Comparison of ENCODE assay signal across 11 cellular contexts in the genomic region with DNA sequence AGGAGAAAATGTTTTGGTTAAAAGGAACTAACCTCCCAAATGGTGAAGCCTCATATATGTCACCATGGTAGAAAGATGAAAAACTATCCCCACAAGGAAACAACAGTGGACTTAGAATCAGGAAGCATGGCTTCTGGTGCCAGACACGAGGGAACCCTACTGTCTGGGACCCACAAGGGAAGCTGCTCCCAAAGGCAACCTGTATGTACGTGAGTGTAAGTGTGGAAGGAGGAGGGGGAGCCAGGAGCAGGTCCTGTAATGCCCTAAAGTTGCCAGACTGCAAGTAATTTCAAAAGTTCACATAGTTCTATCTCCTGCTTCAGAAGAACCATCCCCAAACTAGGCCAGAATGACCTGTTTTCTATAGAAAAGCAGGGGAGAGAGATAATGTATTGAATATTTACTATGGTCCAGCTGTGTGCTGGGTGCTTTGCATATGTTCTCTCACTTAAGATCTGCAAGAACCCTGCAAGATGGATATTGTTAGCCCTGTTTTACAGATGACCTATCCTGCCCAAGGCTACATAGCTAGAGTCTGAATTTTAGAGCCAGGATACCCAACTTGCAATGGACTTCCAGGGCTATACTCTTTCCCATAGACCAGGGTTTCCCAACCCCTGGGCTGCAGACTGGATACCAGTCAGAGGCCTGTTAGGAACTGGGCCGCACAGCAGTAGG. TPM values are rescaled to one million over a fixed set of nuclear protein-coding genes. Genes with fewer than 3 reads are reported as not detected.
DNase-seq lines count a peak whose midpoint lies in the region; ATAC-seq and TF ChIP-seq lines count a peak whose summit lies in the region.
"Had no signal": no experiment of that assay in that cellular context is flagged by ENCODE, and none has a peak within 500 bp of the region (broad histone marks: within the 10 kb centered on the region; RNA-seq: fewer than 3 reads in every experiment).

No MANE protein-coding gene starts in this region.

- no peaks in the 10 kb centered on the region for H3K9me3 Mint-ChIP-seq in GM23338
- H3K9me3 Mint-ChIP-seq in activated CD4-positive, alpha-beta memory T cell treated with anti-CD3 and anti-CD28 coated beads, Interleukin-2, amount 10 ng/mL, durations not matched to agents 7 days and 5 days, result no peaks in the 10 kb centered on the region
- no peaks in the 10 kb centered on the region for H3K9me3 Mint-ChIP-seq in progenitor cell of endocrine pancreas (ENCODE audit: low read depth)

- H3K27ac Mint-ChIP-seq in GM23338 (no peak overlapping the region), progenitor cell of endocrine pancreas (peak overlapping the region; percentile 50)
- H3K27ac Mint-ChIP-seq in activated CD4-positive, alpha-beta memory T cell treated with anti-CD3 and anti-CD28 coated beads, Interleukin-2, amount 10 ng/mL, durations not matched to agents 7 days and 5 days, result peak overlapping the region; percentile 66

- ATAC-seq in GM23338 (no peak), left lobe of liver (no peak)

- H3K4me3 ChIP-seq in GM23338, result no peak overlapping the region

- peaks cover 30% of the 10 kb centered on the region for H3K36me3 Mint-ChIP-seq in GM23338 (ENCODE audit: low read depth)
- H3K36me3 Mint-ChIP-seq in activated CD4-positive, alpha-beta memory T cell treated with anti-CD3 and anti-CD28 coated beads, Interleukin-2, amount 10 ng/mL, durations not matched to agents 7 days and 5 days (ENCODE audit: low read depth), result peaks cover 63% of the 10 kb centered on the region
- peaks cover 25% of the 10 kb centered on the region for H3K36me3 Mint-ChIP-seq in progenitor cell of endocrine pancreas (ENCODE audit: insufficient read depth)

- no peaks in the 10 kb centered on the region for H3K27me3 Mint-ChIP-seq in GM23338 (ENCODE audit: insufficient read depth, low read depth, poor library complexity)
- H3K27me3 Mint-ChIP-seq in activated CD4-positive, alpha-beta memory T cell treated with anti-CD3 and anti-CD28 coated beads, Interleukin-2, amount 10 ng/mL, durations not matched to agents 7 days and 5 days, result no peaks in the 10 kb centered on the region
- no peaks in the 10 kb centered on the region for H3K27me3 Mint-ChIP-seq in progenitor cell of endocrine pancreas

- H3K4me1 ChIP-seq in GM23338 (ENCODE audit: insufficient read depth), result no peaks in the 10 kb centered on the region

- POLR2A ChIA-PET in activated CD4-positive, alpha-beta memory T cell treated with anti-CD3 and anti-CD28 coated beads, Interleukin-2, amount 10 ng/mL, durations not matched to agents 7 days and 5 days (lab: Charles Lee), result no interaction called here

- peaks cover 2% of the 10 kb centered on the region; the same call in 1 of the 3 replicates for H3K4me1 Mint-ChIP-seq in GM23338
- peaks cover 26% of the 10 kb centered on the region for H3K4me1 Mint-ChIP-seq in activated CD4-positive, alpha-beta memory T cell treated with anti-CD3 and anti-CD28 coated beads, Interleukin-2, amount 10 ng/mL, durations not matched to agents 7 days and 5 days
- peaks cover 10% of the 10 kb centered on the region for H3K4me1 Mint-ChIP-seq in progenitor cell of endocrine pancreas (ENCODE audit: low read depth)

- no peak overlapping the region for H2AFZ ChIP-seq in GM23338

- H3F3A ChIP-seq in GM23338 (replicated peaks; ENCODE audit: low read depth), result no peaks in the 10 kb centered on the region

- no peak overlapping the region for H3K4me2 ChIP-seq in GM23338

- no peaks in the 10 kb centered on the region for H3K36me3 ChIP-seq in GM23338 (ENCODE audit: insufficient read depth)

- H3K79me2 ChIP-seq in GM23338 (replicated peaks; ENCODE audit: insufficient read depth), result no peaks in the 10 kb centered on the region

- DNase-seq in activated CD8-positive, alpha-beta memory T cell treated with anti-CD3 and anti-CD28 coated beads, Interleukin-2, amount 50 U/mL, for 48 hours, result peak; percentile 23
- no peak for DNase-seq in activated CD8-positive, alpha-beta memory T cell treated with anti-CD3 and anti-CD28 coated beads, Interleukin-2, amount 50 U/mL, for 4 hours
- DNase-seq in GM23338 (ENCODE audit: low spot score), result no peak
- DNase-seq in activated CD4-positive, alpha-beta memory T cell treated with anti-CD3 and anti-CD28 coated beads, Interleukin-2, amount 10 ng/mL, durations not matched to agents 7 days and 5 days, result no peak
- DNase-seq in progenitor cell of endocrine pancreas (ENCODE audit: low spot score, unreplicated experiment), result no peak
- no peak for DNase-seq in left lobe of liver (ENCODE audit: low spot score)
- no peak for DNase-seq in NCI-H2227 (lab: John Stamatoyannopoulos, UW; ENCODE audit: unreplicated experiment)
- DNase-seq: KG1, NCI-H1092, NCI-H446 had no signal

- no peaks in the 10 kb centered on the region for H4K20me1 ChIP-seq in GM23338 (replicated peaks; ENCODE audit: insufficient read depth)

- H3K27ac ChIP-seq in GM23338 (ENCODE audit: low read depth), result 0 out of 2 replicates have a peak overlapping the region, but pooled peaks have one; percentile 14

- CTCF ChIA-PET in activated CD4-positive, alpha-beta memory T cell treated with anti-CD3 and anti-CD28 coated beads, Interleukin-2, amount 10 ng/mL, durations not matched to agents 7 days and 5 days (lab: Charles Lee), result no interaction called here

- no peaks in the 10 kb centered on the region for H3K27me3 ChIP-seq in GM23338 (ENCODE audit: insufficient read depth)

- H3K4me3 Mint-ChIP-seq in GM23338 (no peak overlapping the region), progenitor cell of endocrine pancreas (ENCODE audit: low read depth) (no peak overlapping the region)
- H3K4me3 Mint-ChIP-seq in activated CD4-positive, alpha-beta memory T cell treated with anti-CD3 and anti-CD28 coated beads, Interleukin-2, amount 10 ng/mL, durations not matched to agents 7 days and 5 days, result no peak overlapping the region
- H3K4me3 Mint-ChIP-seq: CD14-positive monocyte had no signal

- no peak for TF ChIP-seq CTCF in GM23338 (conservative IDR thresholded peaks at IDR 0.05; ENCODE audit: low read depth in 2 of 2)
- TF ChIP-seq CTCF in progenitor cell of endocrine pancreas (IDR thresholded peaks at IDR 0.05; ENCODE audit: unreplicated experiment), result no peak

- H3K9me2 ChIP-seq in GM23338 (ENCODE audit: insufficient read depth), result no peaks in the 10 kb centered on the region

TF ChIP-seq in GM23338, 12 proteins besides CTCF, POLR2A, EP300 and RAD21 (continues in another document):
- TF ChIP-seq, protein P1, sequence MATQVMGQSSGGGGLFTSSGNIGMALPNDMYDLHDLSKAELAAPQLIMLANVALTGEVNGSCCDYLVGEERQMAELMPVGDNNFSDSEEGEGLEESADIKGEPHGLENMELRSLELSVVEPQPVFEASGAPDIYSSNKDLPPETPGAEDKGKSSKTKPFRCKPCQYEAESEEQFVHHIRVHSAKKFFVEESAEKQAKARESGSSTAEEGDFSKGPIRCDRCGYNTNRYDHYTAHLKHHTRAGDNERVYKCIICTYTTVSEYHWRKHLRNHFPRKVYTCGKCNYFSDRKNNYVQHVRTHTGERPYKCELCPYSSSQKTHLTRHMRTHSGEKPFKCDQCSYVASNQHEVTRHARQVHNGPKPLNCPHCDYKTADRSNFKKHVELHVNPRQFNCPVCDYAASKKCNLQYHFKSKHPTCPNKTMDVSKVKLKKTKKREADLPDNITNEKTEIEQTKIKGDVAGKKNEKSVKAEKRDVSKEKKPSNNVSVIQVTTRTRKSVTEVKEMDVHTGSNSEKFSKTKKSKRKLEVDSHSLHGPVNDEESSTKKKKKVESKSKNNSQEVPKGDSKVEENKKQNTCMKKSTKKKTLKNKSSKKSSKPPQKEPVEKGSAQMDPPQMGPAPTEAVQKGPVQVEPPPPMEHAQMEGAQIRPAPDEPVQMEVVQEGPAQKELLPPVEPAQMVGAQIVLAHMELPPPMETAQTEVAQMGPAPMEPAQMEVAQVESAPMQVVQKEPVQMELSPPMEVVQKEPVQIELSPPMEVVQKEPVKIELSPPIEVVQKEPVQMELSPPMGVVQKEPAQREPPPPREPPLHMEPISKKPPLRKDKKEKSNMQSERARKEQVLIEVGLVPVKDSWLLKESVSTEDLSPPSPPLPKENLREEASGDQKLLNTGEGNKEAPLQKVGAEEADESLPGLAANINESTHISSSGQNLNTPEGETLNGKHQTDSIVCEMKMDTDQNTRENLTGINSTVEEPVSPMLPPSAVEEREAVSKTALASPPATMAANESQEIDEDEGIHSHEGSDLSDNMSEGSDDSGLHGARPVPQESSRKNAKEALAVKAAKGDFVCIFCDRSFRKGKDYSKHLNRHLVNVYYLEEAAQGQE (IDR thresholded peaks at IDR 0.05; ENCODE audit: unreplicated experiment), result no peak
- no peak for TF ChIP-seq CREB1 (CRISPR knock-in tag; IDR thresholded peaks at IDR 0.05; ENCODE audit: low read depth)
- no peak for TF ChIP-seq NANOG (IDR thresholded peaks at IDR 0.05; ENCODE audit: borderline replicate concordance)
- no peak for TF ChIP-seq EZH2phosphoT487 (IDR thresholded peaks at IDR 0.05; ENCODE audit: unreplicated experiment)
- TF ChIP-seq STAT1 (IDR thresholded peaks at IDR 0.05; ENCODE audit: unreplicated experiment), result no peak
- no peak for TF ChIP-seq ZNF331 (CRISPR knock-in tag; IDR thresholded peaks at IDR 0.05; ENCODE audit: low read depth)
- TF ChIP-seq ZNF114 (CRISPR knock-in tag; IDR thresholded peaks at IDR 0.05), result no peak
- no peak for TF ChIP-seq EZH2 (IDR thresholded peaks at IDR 0.05; ENCODE audit: low read depth, unreplicated experiment)

RNA-seq across cellular contexts. Expression of gene DUSP5, which starts 19.2 kb away (rescaled TPM):
- 35.0 and 35.9 TPM in 2 replicates for total RNA-seq in GM23338 (2014; rRNA removed; shearing (Covaris generic))
- 10.8 and 15.4 TPM in 2 replicates for polyA plus RNA-seq in GM23338 (2016; fragmentation: Nextera tagmentation; extraction: Ambion mirVana)
- total RNA-seq in activated CD4-positive, alpha-beta memory T cell treated with anti-CD3 and anti-CD28 coated beads, Interleukin-2, amount 10 ng/mL, durations not matched to agents 7 days and 5 days, result 100 to 1,000 TPM; 143 TPM
- total RNA-seq in progenitor cell of endocrine pancreas (92.9 and 97.9 TPM in 2 replicates), left lobe of liver (3.8 TPM)

RNA-seq across cellular contexts. Expression of gene SMC3, which starts 50.5 kb away (rescaled TPM):
- total RNA-seq in GM23338 (2014; rRNA removed; shearing (Covaris generic)), result 72.3 and 72.8 TPM in 2 replicates
- polyA plus RNA-seq in GM23338 (2016; fragmentation: Nextera tagmentation; extraction: Ambion mirVana), result 237 and 320 TPM in 2 replicates
- total RNA-seq in activated CD4-positive, alpha-beta memory T cell treated with anti-CD3 and anti-CD28 coated beads, Interleukin-2, amount 10 ng/mL, durations not matched to agents 7 days and 5 days, result 10 to 100 TPM; 81.0 to 83.0 TPM
- 94.0 and 94.6 TPM in 2 replicates for total RNA-seq in progenitor cell of endocrine pancreas
- 8.5 TPM for total RNA-seq in left lobe of liver
